8 cellular contexts compared by ENCODE assay signal in the genomic region with DNA sequence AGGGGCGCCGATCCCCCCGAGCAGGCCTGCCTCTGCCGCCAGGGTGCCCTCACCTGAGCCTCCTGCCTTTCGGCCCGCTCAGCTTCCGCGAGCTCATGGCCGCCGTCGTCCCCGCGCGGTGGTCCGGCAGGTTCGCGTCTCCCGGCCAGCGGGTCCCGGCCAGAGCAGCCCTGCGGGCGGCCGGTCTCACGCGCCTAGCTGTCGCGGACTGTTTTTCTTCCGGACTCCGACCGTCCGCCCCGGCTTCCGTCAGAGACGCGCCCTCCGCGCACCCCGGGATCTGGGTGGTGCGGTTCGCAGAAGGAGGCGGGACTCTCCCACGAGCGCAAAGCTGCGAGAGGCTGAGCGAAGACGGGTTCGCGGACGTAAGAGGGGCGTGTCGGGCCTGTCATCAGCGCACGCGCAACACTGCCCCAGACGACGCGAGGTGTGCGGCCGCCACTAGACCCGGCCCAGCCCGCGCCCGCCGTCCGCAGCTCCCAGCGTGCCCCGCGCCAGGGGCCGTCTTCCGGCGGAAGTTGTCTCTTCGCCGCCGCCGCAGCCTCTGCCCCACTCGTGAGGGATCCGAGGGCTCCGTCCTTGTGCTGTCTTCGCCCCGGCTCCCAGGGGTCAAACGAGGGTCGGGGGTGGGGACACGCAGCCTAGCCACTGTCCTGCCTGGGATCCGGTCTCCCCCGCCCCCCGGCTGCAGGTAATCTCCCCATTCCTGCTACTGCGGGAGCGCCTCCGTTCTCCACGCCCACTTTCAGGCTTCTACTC. TPM values are rescaled to one million over a fixed set of nuclear protein-coding genes. Genes with fewer than 3 reads are reported as not detected.
DNase-seq lines count a peak whose midpoint lies in the region; ATAC-seq and TF ChIP-seq lines count a peak whose summit lies in the region.

A gene (minus strand): TSS at position 210 of the 759 bp plus-strand sequence. CDS start 113 bp downstream, at position 97.

- peak; percentile 82 for TF ChIP-seq POLR2A in IMR-90 (IDR thresholded peaks at IDR 0.05; ENCODE audit: low read depth, low read length)

- peak within 1 kb of the TSS; percentile 97 for H3K4me2 ChIP-seq in IMR-90 (ENCODE audit: low read depth, low read length)

- peak; percentile 88 for DNase-seq in DMS153 (lab: John Stamatoyannopoulos, UW)
- DNase-seq in IMR-90 = peak; percentile 98
- peak; percentile 96 for DNase-seq in OCI-M1 (lab: John Stamatoyannopoulos, UW)
- DNase-seq in activated T-cell treated with anti-CD3 and anti-CD28 coated beads for 4 hours = peak; percentile 94
- peak; percentile 99 for DNase-seq in epithelial cell of esophagus (ENCODE audit: low read depth)
- peak; percentile 98 to 100 (median 99) for DNase-seq in mucosa of descending colon
- peak; percentile 96 for DNase-seq in stimulated activated CD8-positive, alpha-beta memory T cell treated with anti-CD3 and anti-CD28 coated beads, Interleukin-4, amount 100 ng/mL, for 24 hours (ENCODE audit: low read depth)

- H2AFZ ChIP-seq in IMR-90 (replicated peaks; ENCODE audit: low read length, poor library complexity) = peak within 1 kb of the TSS; percentile 97

- H4K20me1 ChIP-seq in IMR-90 (ENCODE audit: insufficient read depth, low read length) = peaks cover 10% of the 10 kb centered on the region

- H2AK5ac ChIP-seq in IMR-90 (ENCODE audit: low read depth, low read length) = peak within 1 kb of the TSS; percentile 88

- H2BK120ac ChIP-seq in IMR-90 (ENCODE audit: low read depth, low read length) = peak within 1 kb of the TSS; percentile 70

- H3K4me3 ChIP-seq in IMR-90 (ENCODE audit: insufficient read depth, low read depth, low read length) (peak within 1 kb of the TSS; percentile 85), epithelial cell of esophagus (ENCODE audit: low read length) (peak within 1 kb of the TSS; percentile 86), mucosa of descending colon (peak within 1 kb of the TSS; percentile 92)

- peak within 1 kb of the TSS; percentile 92 for H3K4ac ChIP-seq in IMR-90 (ENCODE audit: low read depth, low read length)

- H4K8ac ChIP-seq in IMR-90 (ENCODE audit: low read depth in 2 of 2, low read length in 2 of 2) = peak within 1 kb of the TSS; percentile 94 to 97

- TF ChIP-seq RAD21 in IMR-90 (IDR thresholded peaks at IDR 0.05; ENCODE audit: low read length) = 0 out of 2 replicates have a peak, but pooled peaks have one; percentile 3

- peaks cover 16 to 60% of the 10 kb centered on the region in 2 experiments for H3K79me1 ChIP-seq in IMR-90 (ENCODE audit: low read depth in 1 of 2, low read length in 2 of 2)

- H2AK9ac ChIP-seq in IMR-90 (replicated peaks; ENCODE audit: low read depth, low read length, poor library complexity) = peak within 1 kb of the TSS; percentile 98

- H3K18ac ChIP-seq in IMR-90 (ENCODE audit: low read depth, low read length) = peak within 1 kb of the TSS; percentile 38

- peak within 1 kb of the TSS; percentile 80 for H2BK5ac ChIP-seq in IMR-90 (ENCODE audit: low read depth, low read length, poor library complexity, severe bottlenecking)

- H2BK20ac ChIP-seq in IMR-90 (ENCODE audit: low read depth, low read length) = peak within 1 kb of the TSS; percentile 55; the same call in 1 of the 2 replicates

- POLR2A ChIA-PET in IMR-90 (lab: Charles Lee; ENCODE audit: unreplicated experiment) = no interaction called here

- CTCF ChIA-PET in IMR-90 (lab: Yijun Ruan, JAX) = interaction anchor here (0.7 to 2.1 kb wide), 4 partner anchors 18 to 155 kb away, joined by 3 to 6 read pairs (median 4); no protein-coding TSS in a partner anchor

- WGBS in IMR-90 (ENCODE audit: extremely low coverage in 2 of 2, insufficient read length in 1 of 2), 2 experiments = 0% methylated on average over 60 of the region's 90 CpGs; no CpG with 5 or more reads in 1 of the 2 experiments

- dilution Hi-C loops in IMR-90 (cut with HindIII; ENCODE audit: low sequenced_read_pairs, unreplicated experiment) = no loop called here

- peak within 1 kb of the TSS; percentile 91 for H3K14ac ChIP-seq in IMR-90 (replicated peaks; ENCODE audit: low read depth, low read length)

- no TSS peak for BruUV-seq in IMR-90 (replicated peaks; lab: Mats Ljungman, UMichigan)

- intact Hi-C loops in IMR-90 (cut with micrococcal nuclease) (no loop called here), mucosa of descending colon (cut with DNase I, micrococcal nuclease) (loop anchor here (5.0 to 10.0 kb wide), 3 partner anchors 142 to 242 kb away; a partner anchor contains a TSS)

- H3K27me3 ChIP-seq in IMR-90 (ENCODE audit: control insufficient read depth, insufficient read depth, low read length) = no peaks in the 10 kb centered on the region

- H3K23ac ChIP-seq in IMR-90 (ENCODE audit: low read depth, low read length) = peak within 1 kb of the TSS; percentile 93

- H3K27ac ChIP-seq in IMR-90 (ENCODE audit: insufficient read depth, low read length) = peak within 1 kb of the TSS; percentile 92

- peak within 1 kb of the TSS; percentile 84 for H3K56ac ChIP-seq in IMR-90 (ENCODE audit: extremely low read depth, insufficient read depth, low read length)

- H3K9me3 ChIP-seq in IMR-90 (ENCODE audit: control insufficient read depth, insufficient read depth, low read length) = no peaks in the 10 kb centered on the region
- H3K9me3 ChIP-seq in mucosa of descending colon = no peaks in the 10 kb centered on the region

- no peak for TF ChIP-seq CTCF in IMR-90 (conservative IDR thresholded peaks at IDR 0.05; ENCODE audit: low read depth, low read length)
- TF ChIP-seq CTCF in epithelial cell of esophagus (IDR thresholded peaks at IDR 0.05; ENCODE audit: insufficient read depth, low read depth, low read length, missing control alignments) = no peak
- TF ChIP-seq CTCF in mucosa of descending colon (IDR thresholded peaks at IDR 0.05) = no peak

- H2BK15ac ChIP-seq in IMR-90 (ENCODE audit: low read depth, low read length) = peak within 1 kb of the TSS; percentile 77; the same call in 2 of the 3 replicates

- ATAC-seq in GM21528 (IDR thresholded peaks at IDR 0.05; ENCODE audit: low FRiP score, unreplicated experiment) (peak; percentile 77), IMR-90 (ENCODE audit: low read depth) (peak; percentile 97), mucosa of descending colon (peak; percentile 91)

- H3K9ac ChIP-seq in IMR-90 (ENCODE audit: low read depth, low read length) = peak within 1 kb of the TSS; percentile 87

- H4K5ac ChIP-seq in IMR-90 (ENCODE audit: low read depth, low read length) = peak within 1 kb of the TSS; percentile 61

- no peaks in the 10 kb centered on the region; the same call in 1 of the 2 replicates for H3K9me1 ChIP-seq in IMR-90 (ENCODE audit: insufficient read depth, low read length)

- H4K91ac ChIP-seq in IMR-90 (ENCODE audit: insufficient read depth, low read depth, low read length) = peak within 1 kb of the TSS; percentile 93

- H3K4me1 ChIP-seq in IMR-90 (ENCODE audit: control insufficient read depth, insufficient read depth, low read length) = peaks cover 3% of the 10 kb centered on the region
- H3K4me1 ChIP-seq in mucosa of descending colon (ENCODE audit: low read depth) = peaks cover 33% of the 10 kb centered on the region

- H3K36me3 ChIP-seq in IMR-90 (ENCODE audit: control insufficient read depth, insufficient read depth, low read length) (peaks cover 18% of the 10 kb centered on the region), mucosa of descending colon (ENCODE audit: low read depth) (peaks cover 5% of the 10 kb centered on the region)

- in situ Hi-C loops in IMR-90 (cut with MboI; ENCODE audit: low sequenced_read_pairs) = loop anchor here (5.0 to 10.0 kb wide), 2 partner anchors 152 to 244 kb away; a partner anchor contains a TSS

TF ChIP-seq in IMR-90, 13 proteins besides CTCF, POLR2A, EP300 and RAD21:
- TF ChIP-seq MAZ (IDR thresholded peaks at IDR 0.05; ENCODE audit: borderline replicate concordance, low read depth, low read length) (peak; percentile 38; the same call in 1 of the 2 replicates), MAFK (IDR thresholded peaks at IDR 0.05; ENCODE audit: low read depth, low read length) (no peak), NFE2L2 (IDR thresholded peaks at IDR 0.05; ENCODE audit: low read depth, low read length) (no peak), CEBPB (IDR thresholded peaks at IDR 0.05; ENCODE audit: low read depth, low read length) (no peak), RCOR1 (IDR thresholded peaks at IDR 0.05; ENCODE audit: insufficient replicate concordance, low read length) (peak; percentile 9), MXI1 (IDR thresholded peaks at IDR 0.05; ENCODE audit: borderline replicate concordance, low read depth, low read length) (peak; percentile 98), BHLHE40 (IDR thresholded peaks at IDR 0.05; ENCODE audit: low read depth, low read length) (0 out of 2 replicates have a peak, but pooled peaks have one; percentile 5), SMC3 (IDR thresholded peaks at IDR 0.05; ENCODE audit: low read depth, low read length) (no peak), FOS (IDR thresholded peaks at IDR 0.05; ENCODE audit: low read depth, low read length) (no peak), RFX5 (IDR thresholded peaks at IDR 0.05; ENCODE audit: low read depth, low read length) (no peak), CHD1 (IDR thresholded peaks at IDR 0.05; ENCODE audit: low read depth, low read length) (peak; percentile 55; the same call in 1 of the 2 replicates)
- TF ChIP-seq, protein P1, sequence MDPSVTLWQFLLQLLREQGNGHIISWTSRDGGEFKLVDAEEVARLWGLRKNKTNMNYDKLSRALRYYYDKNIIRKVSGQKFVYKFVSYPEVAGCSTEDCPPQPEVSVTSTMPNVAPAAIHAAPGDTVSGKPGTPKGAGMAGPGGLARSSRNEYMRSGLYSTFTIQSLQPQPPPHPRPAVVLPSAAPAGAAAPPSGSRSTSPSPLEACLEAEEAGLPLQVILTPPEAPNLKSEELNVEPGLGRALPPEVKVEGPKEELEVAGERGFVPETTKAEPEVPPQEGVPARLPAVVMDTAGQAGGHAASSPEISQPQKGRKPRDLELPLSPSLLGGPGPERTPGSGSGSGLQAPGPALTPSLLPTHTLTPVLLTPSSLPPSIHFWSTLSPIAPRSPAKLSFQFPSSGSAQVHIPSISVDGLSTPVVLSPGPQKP (IDR thresholded peaks at IDR 0.05; ENCODE audit: borderline replicate concordance, low read depth, low read length) = no peak
- TF ChIP-seq, protein P2, sequence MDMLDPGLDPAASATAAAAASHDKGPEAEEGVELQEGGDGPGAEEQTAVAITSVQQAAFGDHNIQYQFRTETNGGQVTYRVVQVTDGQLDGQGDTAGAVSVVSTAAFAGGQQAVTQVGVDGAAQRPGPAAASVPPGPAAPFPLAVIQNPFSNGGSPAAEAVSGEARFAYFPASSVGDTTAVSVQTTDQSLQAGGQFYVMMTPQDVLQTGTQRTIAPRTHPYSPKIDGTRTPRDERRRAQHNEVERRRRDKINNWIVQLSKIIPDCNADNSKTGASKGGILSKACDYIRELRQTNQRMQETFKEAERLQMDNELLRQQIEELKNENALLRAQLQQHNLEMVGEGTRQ (IDR thresholded peaks at IDR 0.05; ENCODE audit: low read depth, low read length) = peak; percentile 30; the same call in 1 of the 2 replicates

RNA-seq across cellular contexts. Expression of the gene that starts here (rescaled TPM):
- 16.4 and 17.4 TPM in 2 replicates for total RNA-seq in IMR-90 (2012; rRNA removed)
- 14.2 and 14.9 TPM in 2 replicates for polyA plus RNA-seq in IMR-90 (2012; rRNA removed)
- polyA plus RNA-seq in IMR-90 (2012; cell fraction: cytosol; rRNA removed) = 12.5 and 16.8 TPM in 2 replicates
- 43.0 and 43.3 TPM in 2 replicates for polyA plus RNA-seq in IMR-90 (2012; cell fraction: nucleus; rRNA removed; ENCODE audit: low replicate concordance)
- total RNA-seq in mucosa of descending colon = 10 to 100 TPM; 43.7 to 49.9 (median 47.6) TPM

Comparison
In these comparisons a context has a peak if more than half of its experiments do, and no peak if none do; other contexts are left out.
1. Peak in every context shown above with its lines: DNase-seq, ATAC-seq, H3K4me3 ChIP-seq and H3K27ac ChIP-seq.